Comparison of ENCODE assay signal across 22 cellular contexts in the genomic region with DNA sequence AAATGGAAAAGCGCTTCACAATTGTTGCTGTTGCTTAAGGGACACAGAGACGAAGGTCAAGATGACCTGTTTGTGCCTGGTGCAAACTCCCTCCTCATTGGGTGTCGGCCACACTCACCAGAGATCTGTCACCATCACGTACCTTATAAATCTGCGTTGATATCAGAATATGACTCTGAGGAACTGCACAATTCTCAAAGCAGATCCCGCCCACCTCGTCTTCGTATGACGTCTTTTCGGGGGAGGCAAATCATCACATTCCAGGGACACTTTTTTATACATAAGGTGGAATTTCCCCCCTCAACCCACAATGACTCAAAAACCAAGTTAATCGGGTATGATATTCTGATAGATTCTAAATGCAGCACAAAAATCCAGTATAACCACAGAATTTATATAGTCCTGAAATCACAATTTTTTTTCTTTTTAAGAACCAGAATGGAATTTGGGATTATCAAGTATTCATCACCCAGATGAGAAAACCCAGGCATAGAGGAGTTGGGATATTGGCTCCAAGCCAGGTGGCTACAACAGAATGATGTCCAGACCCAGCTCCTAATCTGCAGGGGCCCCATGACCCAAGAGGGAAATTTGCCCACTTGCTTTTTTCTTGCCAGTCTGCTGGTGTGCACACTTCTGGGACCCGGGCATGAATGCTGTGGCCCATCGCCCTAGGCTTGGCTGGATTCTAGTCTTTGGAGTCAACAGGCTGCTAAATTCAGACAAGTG. TPM values are rescaled to one million over a fixed set of nuclear protein-coding genes. Genes with fewer than 3 reads are reported as not detected.
DNase-seq lines count a peak whose midpoint lies in the region; TF ChIP-seq lines count a peak whose summit lies in the region.
"Had no signal": no experiment of that assay in that cellular context is flagged by ENCODE, and none has a peak within 500 bp of the region (broad histone marks: within the 10 kb centered on the region; RNA-seq: fewer than 3 reads in every experiment).

No MANE protein-coding gene starts in this region.

- H3K27ac ChIP-seq in caudate nucleus (ENCODE audit: low read depth, low read length), result no peak overlapping the region
- H3K27ac ChIP-seq: C4-2B, SJCRH30 had no signal

- H3K36me3 ChIP-seq in BE2C, result no peaks in the 10 kb centered on the region
- H3K36me3 ChIP-seq: SJCRH30 had no signal

- H3K4me1 ChIP-seq in BE2C, result peaks cover 18% of the 10 kb centered on the region
- H3K4me1 ChIP-seq: Caco-2, SJCRH30 had no signal

- H3K4me3 ChIP-seq in BE2C (ENCODE audit: low read depth, low read length), result no peak overlapping the region
- H3K4me3 ChIP-seq: GM23338, SJCRH30 had no signal

- no peaks in the 10 kb centered on the region for H3K27me3 ChIP-seq in BE2C

- no peak for TF ChIP-seq CTCF in BE2C (IDR thresholded peaks at IDR 0.05; ENCODE audit: low read depth, low read length)

- no peaks in the 10 kb centered on the region for H3K9me3 ChIP-seq in BE2C
- H3K9me3 ChIP-seq: Caco-2, SJCRH30 had no signal

- peak; percentile 59 for DNase-seq in BE2C
- peak; percentile 5 for DNase-seq in Daoy (ENCODE audit: low read depth)
- peak in 42 of 61 donors; percentile 5 to 90 (median 30) for DNase-seq in caudate nucleus (lab: John Stamatoyannopoulos, UW)
- peak; percentile 28 for DNase-seq in mucosa of gallbladder (ENCODE audit: low spot score)
- no peak for DNase-seq in activated CD8-positive, alpha-beta memory T cell treated with anti-CD3 and anti-CD28 coated beads for 24 hours
- DNase-seq in stimulated activated CD4-positive, alpha-beta T cell treated with anti-CD3 and anti-CD28 coated beads, Interleukin-2, amount 100 ng/mL, for 24 hours, result no peak
- DNase-seq in NCI-H2081 treated with DMSO at 0.1 percent for 48 hours (lab: John Stamatoyannopoulos, UW), result no peak
- DNase-seq: Caco-2; CD8-positive, alpha-beta T cell; DMS79; H9; KBM-7; MV-4-11; NCI-H1105; NCI-H146; NCI-H1930; NCI-H446; NCI-H524 treated with DMSO at 0.1 percent for 48 hours; NCI-H774; SJCRH30 had no signal

RNA-seq across cellular contexts. Expression of a gene that starts 50.6 kb away (rescaled TPM):
- 71.1 TPM for polyA plus RNA-seq in BE2C (2012; ENCODE audit: insufficient read depth, insufficient read length, low read depth)
- 48.3 and 63.1 TPM in 2 replicates for total RNA-seq in Daoy (2014; rRNA removed; shearing (Covaris generic))
- total RNA-seq in mucosa of gallbladder, result 56.3 TPM

Comparison
In these comparisons a context has a peak if more than half of its experiments do, and no peak if none do; other contexts are left out.
1. DNase-seq: peak in BE2C (single experiment), Daoy (single experiment), caudate nucleus (42 of 61) and mucosa of gallbladder (single experiment); none in activated CD8-positive, alpha-beta memory T cell treated with anti-CD3 and anti-CD28 coated beads for 24 hours (single experiment), stimulated activated CD4-positive, alpha-beta T cell treated with anti-CD3 and anti-CD28 coated beads, Interleukin-2, amount 100 ng/mL, for 24 hours (0 of 2) and NCI-H2081 treated with DMSO at 0.1 percent for 48 hours (single experiment).